ENCODE assay signal across 8 cellular contexts in the genomic region with DNA sequence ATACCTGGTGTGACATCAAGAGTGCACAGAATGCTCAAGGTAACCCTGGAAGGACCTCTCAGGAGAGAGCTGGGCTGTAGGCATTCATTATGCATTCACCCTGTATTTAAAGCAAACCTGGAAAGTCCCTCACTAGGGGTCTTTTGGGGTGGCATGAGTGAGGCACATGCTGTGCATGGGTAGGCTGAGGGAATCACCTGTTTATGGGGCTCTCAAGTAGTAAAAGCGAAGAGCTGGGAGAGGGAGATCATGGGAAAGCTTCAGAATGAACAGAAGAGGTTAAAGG. TPM values are rescaled to one million over a fixed set of nuclear protein-coding genes. Genes with fewer than 3 reads are reported as not detected.
DNase-seq lines count a peak whose midpoint lies in the region; ATAC-seq lines count a peak whose summit lies in the region.

No MANE protein-coding gene starts in this region.

- H3K36me3 ChIP-seq in HAP-1 (replicated peaks) (peaks cover 10% of the 10 kb centered on the region), skeletal muscle tissue (ENCODE audit: control insufficient read depth in 3 of 3, insufficient read depth in 3 of 3, low read length in 3 of 3) (peaks cover 6 to 12% (median 9%) of the 10 kb centered on the region in 3 donors)

- peak overlapping the region; percentile 68 for H3K4me3 Mint-ChIP-seq in activated CD8-positive, alpha-beta T cell treated with anti-CD3 and anti-CD28 coated beads, Interleukin-2, amount 10 ng/mL, durations not matched to agents 7 days and 5 days

- peaks cover 33% of the 10 kb centered on the region for H3K4me1 ChIP-seq in HAP-1
- H3K4me1 ChIP-seq in skeletal muscle tissue (ENCODE audit: control insufficient read depth in 3 of 3, insufficient read depth in 3 of 3, low read length in 3 of 3) = peaks cover 52 to 59% (median 53%) of the 10 kb centered on the region in 3 donors

- H3K4me1 Mint-ChIP-seq in activated CD8-positive, alpha-beta T cell treated with anti-CD3 and anti-CD28 coated beads, Interleukin-2, amount 10 ng/mL, durations not matched to agents 7 days and 5 days (ENCODE audit: low read depth) = peaks cover 30% of the 10 kb centered on the region

- H3K27me3 Mint-ChIP-seq in activated CD8-positive, alpha-beta T cell treated with anti-CD3 and anti-CD28 coated beads, Interleukin-2, amount 10 ng/mL, durations not matched to agents 7 days and 5 days (ENCODE audit: low read depth) = peaks cover 48% of the 10 kb centered on the region

- H3K9me3 ChIP-seq in HAP-1 = no peaks in the 10 kb centered on the region
- H3K9me3 ChIP-seq in skeletal muscle tissue (ENCODE audit: control insufficient read depth in 3 of 3, low read length in 3 of 3) = no peaks in the 10 kb centered on the region

- peak overlapping the region; percentile 67 to 87 (median 85) for H3K9ac ChIP-seq in skeletal muscle tissue (ENCODE audit: low read depth in 1 of 3, low read length in 3 of 3)

- H3K36me3 Mint-ChIP-seq in activated CD8-positive, alpha-beta T cell treated with anti-CD3 and anti-CD28 coated beads, Interleukin-2, amount 10 ng/mL, durations not matched to agents 7 days and 5 days (ENCODE audit: low read depth) = no peaks in the 10 kb centered on the region

- ATAC-seq in activated CD8-positive, alpha-beta T cell treated with anti-CD3 and anti-CD28 coated beads, Interleukin-2, amount 10 ng/mL, durations not matched to agents 7 days and 5 days = no peak
- no peak for ATAC-seq in HG03565 (IDR thresholded peaks at IDR 0.05; ENCODE audit: unreplicated experiment)
- ATAC-seq in HG03196 (IDR thresholded peaks at IDR 0.05; ENCODE audit: unreplicated experiment) = no peak

- peak overlapping the region; percentile 68 for H3K27ac ChIP-seq in skeletal muscle tissue (ENCODE audit: low read depth, low read length)

- DNase-seq in HAP-1 (ENCODE audit: low spot score in 2 of 2) = no peak
- no peak for DNase-seq in activated CD8-positive, alpha-beta T cell treated with anti-CD3 and anti-CD28 coated beads, Interleukin-2, amount 10 ng/mL, durations not matched to agents 7 days and 5 days
- no peak for DNase-seq in GM03348 (ENCODE audit: low spot score)
- DNase-seq in AML-193 (lab: John Stamatoyannopoulos, UW) = no peak

- H3K4me3 ChIP-seq in HAP-1 (peak overlapping the region; percentile 54), iPS-11a (ENCODE audit: low read depth, low read length) (peak overlapping the region; percentile 6), skeletal muscle tissue (ENCODE audit: low read length in 3 of 3) (peak overlapping the region; percentile 76 to 88 (median 82))

- no peak overlapping the region for H3K27ac Mint-ChIP-seq in activated CD8-positive, alpha-beta T cell treated with anti-CD3 and anti-CD28 coated beads, Interleukin-2, amount 10 ng/mL, durations not matched to agents 7 days and 5 days

- CTCF ChIA-PET in activated CD8-positive, alpha-beta T cell treated with anti-CD3 and anti-CD28 coated beads, Interleukin-2, amount 10 ng/mL, durations not matched to agents 7 days and 5 days (lab: Charles Lee) = interaction anchor here (0.9 to 3.5 kb wide), 7 partner anchors 12 to 79 kb away, joined by 3 to 14 read pairs (median 9); a partner anchor contains a TSS

- in situ Hi-C loops in HAP-1 (cut with MboI; ENCODE audit: low sequenced_read_pairs) = no loop called here

- H3K9me3 Mint-ChIP-seq in activated CD8-positive, alpha-beta T cell treated with anti-CD3 and anti-CD28 coated beads, Interleukin-2, amount 10 ng/mL, durations not matched to agents 7 days and 5 days (ENCODE audit: insufficient read depth) = no peaks in the 10 kb centered on the region

- H3K27me3 ChIP-seq in HAP-1 (ENCODE audit: low read depth) (no peaks in the 10 kb centered on the region), skeletal muscle tissue (ENCODE audit: control insufficient read depth in 3 of 3, insufficient read depth in 3 of 3, low read length in 3 of 3) (peaks cover 0 to 41% (median 39%) of the 10 kb centered on the region in 3 donors)

- POLR2A ChIA-PET in activated CD8-positive, alpha-beta T cell treated with anti-CD3 and anti-CD28 coated beads, Interleukin-2, amount 10 ng/mL, durations not matched to agents 7 days and 5 days (lab: Charles Lee) = interaction anchor here (1.0 to 1.2 kb wide), 3 partner anchors 21 to 153 kb away, joined by 3 to 4 read pairs (median 3); a partner anchor contains a TSS

RNA-seq across cellular contexts. Expression of a gene that starts 0.7 kb away (rescaled TPM):
- total RNA-seq in activated CD8-positive, alpha-beta T cell treated with anti-CD3 and anti-CD28 coated beads, Interleukin-2, amount 10 ng/mL, durations not matched to agents 7 days and 5 days = not detected
- 13.0 TPM for total RNA-seq in skeletal muscle tissue

RNA-seq across cellular contexts. Expression of a gene that starts 7.2 kb away (rescaled TPM):
- total RNA-seq in activated CD8-positive, alpha-beta T cell treated with anti-CD3 and anti-CD28 coated beads, Interleukin-2, amount 10 ng/mL, durations not matched to agents 7 days and 5 days = 10 to 100 TPM; 37.5 to 38.9 TPM
- 19.8 TPM for total RNA-seq in skeletal muscle tissue

RNA-seq across cellular contexts. Expression of a gene that starts 11.9 kb away (rescaled TPM):
- total RNA-seq in activated CD8-positive, alpha-beta T cell treated with anti-CD3 and anti-CD28 coated beads, Interleukin-2, amount 10 ng/mL, durations not matched to agents 7 days and 5 days = 10 to 100 TPM; 53.2 to 57.7 TPM
- 13.6 TPM for total RNA-seq in skeletal muscle tissue

RNA-seq across cellular contexts. Expression of a gene that starts 44.7 kb away (rescaled TPM):
- total RNA-seq in activated CD8-positive, alpha-beta T cell treated with anti-CD3 and anti-CD28 coated beads, Interleukin-2, amount 10 ng/mL, durations not matched to agents 7 days and 5 days = 100 to 1,000 TPM; 170 to 190 TPM
- 104 TPM for total RNA-seq in skeletal muscle tissue

RNA-seq across cellular contexts. Expression of a gene that starts 45.2 kb away (rescaled TPM):
- total RNA-seq in activated CD8-positive, alpha-beta T cell treated with anti-CD3 and anti-CD28 coated beads, Interleukin-2, amount 10 ng/mL, durations not matched to agents 7 days and 5 days = 10 to 100 TPM; 14.6 TPM
- total RNA-seq in skeletal muscle tissue = under 0.01 TPM

Comparison
In these comparisons a context has a peak if more than half of its experiments do, and no peak if none do; other contexts are left out.
1. H3K4me3 ChIP-seq: peak in every context shown above with its lines; median percentile 82 in skeletal muscle tissue; 54 in HAP-1; 6 in iPS-11a.
2. RNA of a gene that starts 0.7 kb away (total RNA-seq): 13.0 TPM in skeletal muscle tissue (single experiment); not detected in activated CD8-positive, alpha-beta T cell treated with anti-CD3 and anti-CD28 coated beads, Interleukin-2, amount 10 ng/mL, durations not matched to agents 7 days and 5 days; every median in the first group is over 10 times any median in the second.